ENCODE assay signal across 8 cellular contexts in genomic region chr19:15418588-15419412, GRCh38. TPM values are rescaled to one million over a fixed set of nuclear protein-coding genes. Genes with fewer than 3 reads are reported as not detected.
DNase-seq lines count a peak whose midpoint lies in the region; ATAC-seq and TF ChIP-seq lines count a peak whose summit lies in the region.

A gene with protein sequence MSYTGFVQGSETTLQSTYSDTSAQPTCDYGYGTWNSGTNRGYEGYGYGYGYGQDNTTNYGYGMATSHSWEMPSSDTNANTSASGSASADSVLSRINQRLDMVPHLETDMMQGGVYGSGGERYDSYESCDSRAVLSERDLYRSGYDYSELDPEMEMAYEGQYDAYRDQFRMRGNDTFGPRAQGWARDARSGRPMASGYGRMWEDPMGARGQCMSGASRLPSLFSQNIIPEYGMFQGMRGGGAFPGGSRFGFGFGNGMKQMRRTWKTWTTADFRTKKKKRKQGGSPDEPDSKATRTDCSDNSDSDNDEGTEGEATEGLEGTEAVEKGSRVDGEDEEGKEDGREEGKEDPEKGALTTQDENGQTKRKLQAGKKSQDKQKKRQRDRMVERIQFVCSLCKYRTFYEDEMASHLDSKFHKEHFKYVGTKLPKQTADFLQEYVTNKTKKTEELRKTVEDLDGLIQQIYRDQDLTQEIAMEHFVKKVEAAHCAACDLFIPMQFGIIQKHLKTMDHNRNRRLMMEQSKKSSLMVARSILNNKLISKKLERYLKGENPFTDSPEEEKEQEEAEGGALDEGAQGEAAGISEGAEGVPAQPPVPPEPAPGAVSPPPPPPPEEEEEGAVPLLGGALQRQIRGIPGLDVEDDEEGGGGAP (minus strand): TSS chr19:15418988. CDS start chr19:15418923, 65 bp downstream.

- intact Hi-C loops in PC-3 (cut with micrococcal nuclease): loop anchor here (1.0 to 10.0 kb wide), 3 partner anchors 39 to 154 kb away; partner anchors contain the start of gene AKAP8

- BruUV-seq in PC-3 (replicated peaks; lab: Mats Ljungman, UMichigan): no TSS peak

- H3K79me2 ChIP-seq in PC-3 (ENCODE audit: low read length): peaks cover 49% of the 10 kb centered on the region

- no peaks in the 10 kb centered on the region for H3K9me2 ChIP-seq in PC-3 (replicated peaks; ENCODE audit: low read length)

- POLR2A ChIA-PET in PC-3 (lab: Charles Lee; ENCODE audit: unreplicated experiment): interaction anchor here (0.6 to 1.5 kb wide), 5 partner anchors 9 to 147 kb away, joined by 4 to 23 read pairs (median 5); partner anchors contain the start of gene AKAP8

- DNase-seq in DMS53 (lab: John Stamatoyannopoulos, UW) (peak; percentile 99), PC-3 (peak; percentile 99), activated T-cell treated with anti-CD3 and anti-CD28 coated beads for 48 hours (ENCODE audit: low read depth) (peak; percentile 94), epithelial cell of esophagus (ENCODE audit: low read depth) (peak; percentile 100)
- DNase-seq in stimulated activated CD8-positive, alpha-beta memory T cell treated with anti-CD3 and anti-CD28 coated beads, Interleukin-4, amount 100 ng/mL, for 1 hour (ENCODE audit: low read depth in 2 of 2, low spot score in 1 of 2): peak; percentile 91 to 95

- peak; percentile 50 for TF ChIP-seq RAD21 in Ishikawa (IDR thresholded peaks at IDR 0.05; ENCODE audit: low read depth)

- peak within 1 kb of the TSS; percentile 45 for H3K27ac ChIP-seq in PC-3 (ENCODE audit: low read length)

- no peaks in the 10 kb centered on the region for H3F3A ChIP-seq in PC-3 (ENCODE audit: low read length, unreplicated experiment)

- H3K27me3 ChIP-seq in PC-3 (ENCODE audit: low read length): no peaks in the 10 kb centered on the region
- H3K27me3 ChIP-seq in mononuclear cell (ENCODE audit: insufficient read depth, low read length): no peaks in the 10 kb centered on the region

- H3K36me3 ChIP-seq in PC-3 (ENCODE audit: low read depth, low read length): peaks cover 26% of the 10 kb centered on the region

- CTCF ChIA-PET in PC-3 (lab: Charles Lee): interaction anchor here (1.8 kb wide), 1 partner anchor 137 kb away, joined by 15 read pairs; no protein-coding TSS in a partner anchor

- peak within 1 kb of the TSS; percentile 92 for H3K9ac ChIP-seq in PC-3 (ENCODE audit: low read length)

- H3K4me1 ChIP-seq in PC-3 (ENCODE audit: insufficient read depth, low read length) (peaks cover 23% of the 10 kb centered on the region), mononuclear cell (ENCODE audit: insufficient read depth, low read length) (peaks cover 32% of the 10 kb centered on the region)

- peak; percentile 64 for TF ChIP-seq CTCF in PC-3 (conservative IDR thresholded peaks at IDR 0.05; ENCODE audit: low read depth, low read length)
- peak; percentile 72 for TF ChIP-seq CTCF in epithelial cell of esophagus (IDR thresholded peaks at IDR 0.05; ENCODE audit: insufficient read depth, low read depth, low read length, missing control alignments)

- H3K4me2 ChIP-seq in PC-3 (ENCODE audit: low read length): peak within 1 kb of the TSS; percentile 97

- H2AFZ ChIP-seq in PC-3 (ENCODE audit: low read length): peak within 1 kb of the TSS; percentile 54

- peak; percentile 92 for ATAC-seq in GM21576 (IDR thresholded peaks at IDR 0.05; ENCODE audit: unreplicated experiment)
- ATAC-seq in PC-3: peak; percentile 92

- H3K9me3 ChIP-seq in PC-3 (ENCODE audit: low read length) (no peaks in the 10 kb centered on the region), mononuclear cell (ENCODE audit: low read depth, low read length) (no peaks in the 10 kb centered on the region)

- H3K4me3 ChIP-seq in PC-3 (ENCODE audit: low read length) (peak within 1 kb of the TSS; percentile 97), epithelial cell of esophagus (ENCODE audit: low read length) (peak within 1 kb of the TSS; percentile 94), mononuclear cell (ENCODE audit: low read length) (peak within 1 kb of the TSS; percentile 77)

- peaks cover 24% of the 10 kb centered on the region for H4K20me1 ChIP-seq in PC-3 (ENCODE audit: low read length)

- no peak for TF ChIP-seq EP300 in Ishikawa (IDR thresholded peaks at IDR 0.05; ENCODE audit: borderline replicate concordance)

TF ChIP-seq in Ishikawa, 13 proteins besides CTCF, POLR2A, EP300 and RAD21:
- TF ChIP-seq TEAD4 (IDR thresholded peaks at IDR 0.05) (no peak), TCF12 (IDR thresholded peaks at IDR 0.05; ENCODE audit: low read depth) (peak; percentile 50; the same call in 1 of the 2 replicates), CEBPB (IDR thresholded peaks at IDR 0.05) (no peak), CREB1 (IDR thresholded peaks at IDR 0.05; ENCODE audit: low read depth) (0 out of 2 replicates have a peak, but pooled peaks have one; percentile 46), MAX (IDR thresholded peaks at IDR 0.05) (peak; percentile 65), ZBTB7A (IDR thresholded peaks at IDR 0.05; ENCODE audit: low read depth) (0 out of 2 replicates have a peak, but pooled peaks have one; percentile 56), FOXM1 (IDR thresholded peaks at IDR 0.05; ENCODE audit: borderline replicate concordance, low read depth) (no peak), EGR1 (IDR thresholded peaks at IDR 0.05) (peak; percentile 43), YY1 (IDR thresholded peaks at IDR 0.05; ENCODE audit: low read depth) (peak; percentile 92), REST (IDR thresholded peaks at IDR 0.05; ENCODE audit: low read depth) (no peak), TAF1 (IDR thresholded peaks at IDR 0.05; ENCODE audit: low read depth) (peak; percentile 88), NFIC (IDR thresholded peaks at IDR 0.05) (peak; percentile 39; the same call in 1 of the 2 replicates)
- TF ChIP-seq, protein P1, sequence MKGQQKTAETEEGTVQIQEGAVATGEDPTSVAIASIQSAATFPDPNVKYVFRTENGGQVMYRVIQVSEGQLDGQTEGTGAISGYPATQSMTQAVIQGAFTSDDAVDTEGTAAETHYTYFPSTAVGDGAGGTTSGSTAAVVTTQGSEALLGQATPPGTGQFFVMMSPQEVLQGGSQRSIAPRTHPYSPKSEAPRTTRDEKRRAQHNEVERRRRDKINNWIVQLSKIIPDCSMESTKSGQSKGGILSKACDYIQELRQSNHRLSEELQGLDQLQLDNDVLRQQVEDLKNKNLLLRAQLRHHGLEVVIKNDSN (IDR thresholded peaks at IDR 0.05): no peak

RNA-seq across cellular contexts. Expression of the gene that starts here (rescaled TPM):
- total RNA-seq in PC-3 (2014; rRNA removed) (97.9 and 137 TPM in 2 replicates), mononuclear cell (76.9 TPM)

Comparison
In these comparisons a context has a peak if more than half of its experiments do, and no peak if none do; other contexts are left out.
1. Peak in every context shown above with its lines: DNase-seq, ATAC-seq, H3K4me3 ChIP-seq and H3K27ac ChIP-seq.